8 cellular contexts compared by ENCODE assay signal in the genomic region with DNA sequence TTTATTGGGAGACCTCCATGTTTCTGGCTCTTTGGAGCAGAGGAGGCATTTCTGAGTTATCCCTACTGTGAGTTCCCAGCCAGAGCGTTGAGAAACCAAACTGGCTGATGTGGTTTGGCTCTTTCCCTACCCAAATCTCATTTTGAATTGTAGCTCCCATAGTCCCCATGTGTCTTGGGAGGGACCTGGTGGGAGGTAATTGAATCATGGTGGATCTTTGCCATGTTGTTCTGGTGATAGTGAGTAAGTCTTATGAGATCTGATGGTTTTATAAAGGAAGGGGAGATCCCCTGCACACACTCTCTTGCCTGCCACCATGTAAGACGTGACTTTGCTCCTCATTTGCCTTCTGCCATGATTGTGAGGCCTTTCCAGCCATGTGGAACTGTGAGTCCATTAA. TPM values are rescaled to one million over a fixed set of nuclear protein-coding genes. Genes with fewer than 3 reads are reported as not detected.
"Had no signal": no experiment of that assay in that cellular context is flagged by ENCODE, and none has a peak within 500 bp of the region (broad histone marks: within the 10 kb centered on the region; RNA-seq: fewer than 3 reads in every experiment).

No MANE protein-coding gene starts in this region.

RNA-seq across cellular contexts. Expression of gene ADCY2, which starts 27.3 kb away (rescaled TPM):
- total RNA-seq: activated B cell treated with CpG ODN at 0.5 μM for 24 hours; activated CD8-positive, alpha-beta T cell treated with anti-CD3 and anti-CD28 coated beads for 36 hours; activated T-helper 17 cell treated with anti-CD3 and anti-CD28 coated beads, Interleukin-2, amount 50 U/mL, for 72 hours; dermis microvascular lymphatic vessel endothelial cell; endothelial cell of umbilical vein; foreskin keratinocyte; glomerular endothelial cell; T-helper 2 cell treated with Interferon-gamma antibody and Interleukin-4, amounts not matched to agents 100 ng/mL and 5 ng/mL, for 36 hours had no signal
- polyA plus RNA-seq: foreskin keratinocyte had no signal
